Comparison of ENCODE assay signal across 24 cellular contexts in the genomic region with DNA sequence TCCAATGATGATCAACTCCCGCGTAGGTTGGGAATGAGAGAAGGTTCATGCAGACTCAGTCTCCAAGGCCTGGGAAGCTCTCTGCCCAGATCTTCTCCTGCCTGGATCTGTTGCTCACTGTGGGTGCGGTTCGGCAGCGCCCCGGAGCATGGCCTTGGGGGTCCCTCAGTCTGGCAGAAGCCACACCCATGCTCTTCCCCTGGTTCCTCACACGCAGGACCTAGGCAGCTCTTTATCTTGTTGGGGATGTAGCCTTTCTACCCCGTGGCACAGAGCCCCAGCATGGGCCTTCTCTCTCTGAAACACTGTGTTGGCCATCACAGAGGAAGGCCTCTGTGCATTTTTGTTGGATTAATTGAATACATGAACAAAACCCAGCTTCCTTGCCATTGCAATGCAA.
"Had no signal": no experiment of that assay in that cellular context is flagged by ENCODE, and none has a peak within 500 bp of the region (broad histone marks: within the 10 kb centered on the region; RNA-seq: fewer than 3 reads in every experiment).

No MANE protein-coding gene starts in this region.

- H3K27ac Mint-ChIP-seq: immature natural killer cell; memory B cell; mesothelial cell of epicardium; naive B cell; stimulated activated naive B cell treated with anti-CD40 and anti-IgM and Interleukin-4, amounts not matched to agents 10 μg/mL and 1 μg/mL and 100 μg/mL, for 72 hours; stimulated activated naive CD8-positive, alpha-beta T cell treated with anti-CD3 and anti-CD28 coated beads, Interleukin-15, Interleukin-2, amounts not matched to agents 100 ng/mL and 50 ng/mL, for 24 hours had no signal

- H3K36me3 Mint-ChIP-seq: immature natural killer cell; memory B cell; mesothelial cell of epicardium; naive B cell; stimulated activated naive B cell treated with anti-CD40 and anti-IgM and Interleukin-4, amounts not matched to agents 10 μg/mL and 1 μg/mL and 100 μg/mL, for 72 hours had no signal

- H3K4me3 Mint-ChIP-seq: immature natural killer cell; memory B cell; mesothelial cell of epicardium; naive B cell; stimulated activated naive B cell treated with anti-CD40 and anti-IgM and Interleukin-4, amounts not matched to agents 10 μg/mL and 1 μg/mL and 100 μg/mL, for 72 hours; stimulated activated naive CD8-positive, alpha-beta T cell treated with anti-CD3 and anti-CD28 coated beads, Interleukin-15, Interleukin-2, amounts not matched to agents 100 ng/mL and 50 ng/mL, for 24 hours had no signal

- H3K27me3 Mint-ChIP-seq: stimulated activated naive CD8-positive, alpha-beta T cell treated with anti-CD3 and anti-CD28 coated beads, Interleukin-15, Interleukin-2, amounts not matched to agents 100 ng/mL and 50 ng/mL, for 24 hours had no signal

- H3K27me3 ChIP-seq: neutrophil, tibial nerve, vagina had no signal

- H3K9me3 Mint-ChIP-seq: immature natural killer cell; mesothelial cell of epicardium; stimulated activated naive B cell treated with anti-CD40 and anti-IgM and Interleukin-4, amounts not matched to agents 10 μg/mL and 1 μg/mL and 100 μg/mL, for 72 hours; stimulated activated naive CD8-positive, alpha-beta T cell treated with anti-CD3 and anti-CD28 coated beads, Interleukin-15, Interleukin-2, amounts not matched to agents 100 ng/mL and 50 ng/mL, for 24 hours had no signal

- H3K4me1 Mint-ChIP-seq: immature natural killer cell, memory B cell, naive B cell had no signal

- H3K4me3 ChIP-seq: dorsolateral prefrontal cortex, lung, mucosa of descending colon, psoas muscle, skin epidermis, spleen, thoracic aorta, tibial nerve, vagina had no signal

- H3K9me3 ChIP-seq: mucosa of descending colon, neutrophil, psoas muscle, spleen, thoracic aorta, tibial nerve, vagina had no signal

- H3K36me3 ChIP-seq: neutrophil, spleen, thoracic aorta, tibial nerve, vagina had no signal

- H3K4me1 ChIP-seq: psoas muscle had no signal

- H3K27ac ChIP-seq: dorsolateral prefrontal cortex, neutrophil, psoas muscle, skin epidermis, spleen, thoracic aorta, tibial nerve, vagina had no signal

- DNase-seq: cerebellar nuclear complex; effector CD4-positive, alpha-beta T cell; hypothalamus; immature natural killer cell; kidney glomerular epithelial cell; left colon; left ventricle myocardium superior; mucosa of descending colon; naive B cell; psoas muscle; right cardiac atrium; spleen; stimulated activated CD4-positive, alpha-beta T cell treated with anti-CD3 and anti-CD28 coated beads, Interleukin-2, amount 100 ng/mL, for 48 hours; stimulated activated naive B cell treated with anti-CD40 and anti-IgM and Interleukin-4, amounts not matched to agents 10 μg/mL and 1 μg/mL and 100 μg/mL, for 72 hours had no signal

- ATAC-seq: left colon; left ventricle myocardium superior; mucosa of descending colon; psoas muscle; right cardiac atrium; stimulated activated naive B cell treated with anti-CD40 and anti-IgM and Interleukin-4, amounts not matched to agents 10 μg/mL and 1 μg/mL and 100 μg/mL, for 72 hours had no signal
